In the genomic region with DNA sequence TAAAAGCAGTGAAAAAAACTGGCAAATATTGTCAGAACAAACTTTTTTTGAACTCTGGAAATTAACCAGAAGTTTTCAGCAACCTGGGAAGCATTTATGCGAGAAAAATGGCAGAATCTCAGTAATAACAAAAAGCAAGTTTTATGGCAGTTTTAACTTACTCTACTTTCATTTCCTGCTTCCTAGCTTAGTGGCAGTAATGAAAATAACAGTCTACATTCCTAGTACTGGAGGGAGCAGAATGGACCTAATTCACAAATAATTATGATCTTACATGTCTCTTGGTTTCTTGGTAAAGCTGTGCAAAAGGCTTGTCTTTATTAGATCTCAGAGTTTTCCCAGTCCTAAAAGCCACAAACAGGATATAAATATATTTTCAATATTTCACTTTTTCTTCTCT, we compare ENCODE assay signal across 1 cellular context.
TF ChIP-seq lines count a peak whose summit lies in the region.

No MANE protein-coding gene starts in this region.

TF ChIP-seq in SK-N-SH treated with all-trans-retinoic acid at 6 μM for 48 hours, 23 proteins besides CTCF, POLR2A, EP300 and RAD21 (continued from another document):
- TF ChIP-seq, protein P1, sequence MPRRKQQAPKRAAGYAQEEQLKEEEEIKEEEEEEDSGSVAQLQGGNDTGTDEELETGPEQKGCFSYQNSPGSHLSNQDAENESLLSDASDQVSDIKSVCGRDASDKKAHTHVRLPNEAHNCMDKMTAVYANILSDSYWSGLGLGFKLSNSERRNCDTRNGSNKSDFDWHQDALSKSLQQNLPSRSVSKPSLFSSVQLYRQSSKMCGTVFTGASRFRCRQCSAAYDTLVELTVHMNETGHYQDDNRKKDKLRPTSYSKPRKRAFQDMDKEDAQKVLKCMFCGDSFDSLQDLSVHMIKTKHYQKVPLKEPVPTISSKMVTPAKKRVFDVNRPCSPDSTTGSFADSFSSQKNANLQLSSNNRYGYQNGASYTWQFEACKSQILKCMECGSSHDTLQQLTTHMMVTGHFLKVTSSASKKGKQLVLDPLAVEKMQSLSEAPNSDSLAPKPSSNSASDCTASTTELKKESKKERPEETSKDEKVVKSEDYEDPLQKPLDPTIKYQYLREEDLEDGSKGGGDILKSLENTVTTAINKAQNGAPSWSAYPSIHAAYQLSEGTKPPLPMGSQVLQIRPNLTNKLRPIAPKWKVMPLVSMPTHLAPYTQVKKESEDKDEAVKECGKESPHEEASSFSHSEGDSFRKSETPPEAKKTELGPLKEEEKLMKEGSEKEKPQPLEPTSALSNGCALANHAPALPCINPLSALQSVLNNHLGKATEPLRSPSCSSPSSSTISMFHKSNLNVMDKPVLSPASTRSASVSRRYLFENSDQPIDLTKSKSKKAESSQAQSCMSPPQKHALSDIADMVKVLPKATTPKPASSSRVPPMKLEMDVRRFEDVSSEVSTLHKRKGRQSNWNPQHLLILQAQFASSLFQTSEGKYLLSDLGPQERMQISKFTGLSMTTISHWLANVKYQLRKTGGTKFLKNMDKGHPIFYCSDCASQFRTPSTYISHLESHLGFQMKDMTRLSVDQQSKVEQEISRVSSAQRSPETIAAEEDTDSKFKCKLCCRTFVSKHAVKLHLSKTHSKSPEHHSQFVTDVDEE (CRISPR knock-in tag; IDR thresholded peaks at IDR 0.05) = no peak
- TF ChIP-seq, protein P2, sequence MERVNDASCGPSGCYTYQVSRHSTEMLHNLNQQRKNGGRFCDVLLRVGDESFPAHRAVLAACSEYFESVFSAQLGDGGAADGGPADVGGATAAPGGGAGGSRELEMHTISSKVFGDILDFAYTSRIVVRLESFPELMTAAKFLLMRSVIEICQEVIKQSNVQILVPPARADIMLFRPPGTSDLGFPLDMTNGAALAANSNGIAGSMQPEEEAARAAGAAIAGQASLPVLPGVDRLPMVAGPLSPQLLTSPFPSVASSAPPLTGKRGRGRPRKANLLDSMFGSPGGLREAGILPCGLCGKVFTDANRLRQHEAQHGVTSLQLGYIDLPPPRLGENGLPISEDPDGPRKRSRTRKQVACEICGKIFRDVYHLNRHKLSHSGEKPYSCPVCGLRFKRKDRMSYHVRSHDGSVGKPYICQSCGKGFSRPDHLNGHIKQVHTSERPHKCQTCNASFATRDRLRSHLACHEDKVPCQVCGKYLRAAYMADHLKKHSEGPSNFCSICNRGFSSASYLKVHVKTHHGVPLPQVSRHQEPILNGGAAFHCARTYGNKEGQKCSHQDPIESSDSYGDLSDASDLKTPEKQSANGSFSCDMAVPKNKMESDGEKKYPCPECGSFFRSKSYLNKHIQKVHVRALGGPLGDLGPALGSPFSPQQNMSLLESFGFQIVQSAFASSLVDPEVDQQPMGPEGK (CRISPR knock-in tag; IDR thresholded peaks at IDR 0.05; ENCODE audit: borderline replicate concordance) = no peak
- TF ChIP-seq ZC3H10 (CRISPR knock-in tag; IDR thresholded peaks at IDR 0.05) (no peak), TCF4 (CRISPR knock-in tag; IDR thresholded peaks at IDR 0.05; ENCODE audit: borderline replicate concordance) (no peak), ZNF565 (CRISPR knock-in tag; conservative IDR thresholded peaks at IDR 0.05; ENCODE audit: low read depth) (no peak), ISL1 (CRISPR knock-in tag; IDR thresholded peaks at IDR 0.05) (no peak), GLIS3 (CRISPR knock-in tag; IDR thresholded peaks at IDR 0.05) (no peak)
TF ChIP-seq in SK-N-SH treated with all-trans-retinoic acid at 6 μM for 48 hours: peak in this region for 0.
